ENCODE assay signal across 17 cellular contexts in genomic region chr7:2052657-2053048, GRCh38.
DNase-seq lines count a peak whose midpoint lies in the region; ATAC-seq, FAIRE-seq and TF ChIP-seq lines count a peak whose summit lies in the region.
"Had no signal": no experiment of that assay in that cellular context is flagged by ENCODE, and none has a peak within 500 bp of the region (broad histone marks: within the 10 kb centered on the region; RNA-seq: fewer than 3 reads in every experiment).

No MANE protein-coding gene starts in this region.

- no peak overlapping the region for H3K27ac Mint-ChIP-seq in activated CD4-positive, alpha-beta T cell treated with anti-CD3 and anti-CD28 coated beads, Interleukin-2, amount 10 ng/mL, durations not matched to agents 24 days and 14 days

- intact Hi-C loops in Right ventricle myocardium superior (cut with DNase I) (no loop called here), heart right ventricle (cut with DNase I) (no loop called here)
- intact Hi-C loops in activated CD4-positive, alpha-beta T cell treated with anti-CD3 and anti-CD28 coated beads, Interleukin-2, amount 10 ng/mL, durations not matched to agents 24 days and 14 days (cut with micrococcal nuclease): no loop called here

- H3K4me1 Mint-ChIP-seq in activated CD4-positive, alpha-beta T cell treated with anti-CD3 and anti-CD28 coated beads, Interleukin-2, amount 10 ng/mL, durations not matched to agents 24 days and 14 days: peaks cover 6% of the 10 kb centered on the region

- no peaks in the 10 kb centered on the region for H3K27me3 Mint-ChIP-seq in activated CD4-positive, alpha-beta T cell treated with anti-CD3 and anti-CD28 coated beads, Interleukin-2, amount 10 ng/mL, durations not matched to agents 24 days and 14 days

- no peaks in the 10 kb centered on the region for H3K36me3 ChIP-seq in right atrium auricular region
- peaks cover 0 to 7% (median 0%) of the 10 kb centered on the region in 9 donors for H3K36me3 ChIP-seq in heart right ventricle
- H3K36me3 ChIP-seq: BE2C had no signal

- peak; percentile 30 for FAIRE-seq in urothelium cell line (lab: Jason Lieb, UNC)
- FAIRE-seq: A549, H54, HTR-8/SVneo had no signal

- no peak overlapping the region for H3K4me3 Mint-ChIP-seq in activated CD4-positive, alpha-beta T cell treated with anti-CD3 and anti-CD28 coated beads, Interleukin-2, amount 10 ng/mL, durations not matched to agents 24 days and 14 days
- H3K4me3 Mint-ChIP-seq: CD8-positive, alpha-beta memory T cell had no signal

- TF ChIP-seq CTCF in right atrium auricular region (IDR thresholded peaks at IDR 0.05): no peak
- TF ChIP-seq CTCF in heart right ventricle (IDR thresholded peaks at IDR 0.05): no peak

- H3K27me3 ChIP-seq in right atrium auricular region: no peaks in the 10 kb centered on the region
- no peaks in the 10 kb centered on the region for H3K27me3 ChIP-seq in heart right ventricle
- H3K27me3 ChIP-seq: BE2C had no signal

- H3K4me1 ChIP-seq in right atrium auricular region (peaks cover 0 to 8% of the 10 kb centered on the region in 2 donors), heart right ventricle (peaks cover 0 to 29% (median 14%) of the 10 kb centered on the region in 9 donors)
- H3K4me1 ChIP-seq: A549, BE2C had no signal

- 45% methylated on average over 13 of the region's 13 CpGs for WGBS in heart right ventricle, 2 donors

- no peak overlapping the region for H3K4me3 ChIP-seq in right atrium auricular region
- H3K4me3 ChIP-seq in heart right ventricle: no peak overlapping the region
- H3K4me3 ChIP-seq: A549, GM23248 had no signal

- DNase-seq in Right ventricle myocardium superior (no peak), right atrium auricular region (ENCODE audit: low spot score) (no peak), DMS 273 treated with DMSO at 0.1 percent for 48 hours (lab: John Stamatoyannopoulos, UW) (peak; percentile 31), heart right ventricle (no peak), urothelium cell line (ENCODE audit: low spot score) (no peak)
- DNase-seq in activated CD4-positive, alpha-beta T cell treated with anti-CD3 and anti-CD28 coated beads, Interleukin-2, amount 10 ng/mL, durations not matched to agents 24 days and 14 days: no peak
- DNase-seq: BE2C; CD8-positive, alpha-beta memory T cell; GF-D8; GM23248; KG1 had no signal

- no peaks in the 10 kb centered on the region for H3K36me3 Mint-ChIP-seq in activated CD4-positive, alpha-beta T cell treated with anti-CD3 and anti-CD28 coated beads, Interleukin-2, amount 10 ng/mL, durations not matched to agents 24 days and 14 days (ENCODE audit: low read depth)

- H3K9me3 ChIP-seq in right atrium auricular region (no peaks in the 10 kb centered on the region), heart right ventricle (no peaks in the 10 kb centered on the region)
- H3K9me3 ChIP-seq: A549, BE2C had no signal

- no peaks in the 10 kb centered on the region for H3K9me3 Mint-ChIP-seq in activated CD4-positive, alpha-beta T cell treated with anti-CD3 and anti-CD28 coated beads, Interleukin-2, amount 10 ng/mL, durations not matched to agents 24 days and 14 days

- ATAC-seq in Right ventricle myocardium superior (ENCODE audit: poor library complexity) (peak; percentile 75), heart right ventricle (peak in 7 of 8 donors; percentile 21 to 79 (median 64)), GM18519 (IDR thresholded peaks at IDR 0.05; ENCODE audit: low FRiP score, unreplicated experiment) (no peak), GM19035 (IDR thresholded peaks at IDR 0.05; ENCODE audit: unreplicated experiment) (no peak)
- ATAC-seq: A549, HCT116 had no signal

- H3K27ac ChIP-seq in right atrium auricular region: peak overlapping the region in 1 of 2 donors; percentile 16
- peak overlapping the region in 1 of 10 donors; percentile 28 for H3K27ac ChIP-seq in heart right ventricle
- H3K27ac ChIP-seq: A549, GM23248 had no signal

Comparison
In these comparisons a context has a peak if more than half of its experiments do, and no peak if none do; other contexts are left out.
1. ATAC-seq: peak in Right ventricle myocardium superior (single experiment) and heart right ventricle (7 of 8); none in GM18519 (single experiment) and GM19035 (single experiment).